8 cellular contexts compared by ENCODE assay signal in genomic region chrX:55057691-55058249, GRCh38. TPM values are rescaled to one million over a fixed set of nuclear protein-coding genes. Genes with fewer than 3 reads are reported as not detected.
DNase-seq lines count a peak whose midpoint lies in the region; ATAC-seq and TF ChIP-seq lines count a peak whose summit lies in the region.

No MANE protein-coding gene starts in this region.

- 18% methylated on average over 5 of the region's 5 CpGs for WGBS in right lobe of liver (ENCODE audit: insufficient coverage, low coverage, low lambda C conversion rate, missing lambda C conversion rate)

- H3K4me1 ChIP-seq in right lobe of liver, result peaks cover 0 to 6% (median 0%) of the 10 kb centered on the region in 4 donors
- H3K4me1 ChIP-seq in tibial artery, result no peaks in the 10 kb centered on the region

- H3K36me3 ChIP-seq in GM06990 (ENCODE audit: control insufficient read depth, insufficient read depth, low read length) (no peaks in the 10 kb centered on the region), right lobe of liver (no peaks in the 10 kb centered on the region), tibial artery (no peaks in the 10 kb centered on the region)

- no peaks in the 10 kb centered on the region for H3K27me3 ChIP-seq in GM06990 (replicated peaks; ENCODE audit: control insufficient read depth, insufficient read depth, low read length)
- no peaks in the 10 kb centered on the region for H3K27me3 ChIP-seq in right lobe of liver
- H3K27me3 ChIP-seq in tibial artery, result no peaks in the 10 kb centered on the region

- TF ChIP-seq CTCF in AG09319 (IDR thresholded peaks at IDR 0.05; ENCODE audit: low read depth, low read length), result peak; percentile 76
- TF ChIP-seq CTCF in GM06990 (IDR thresholded peaks at IDR 0.05; ENCODE audit: insufficient read depth, low read length, poor library complexity, severe bottlenecking), result peak; percentile 65
- TF ChIP-seq CTCF in choroid plexus epithelial cell (conservative IDR thresholded peaks at IDR 0.05; ENCODE audit: low read depth, low read length), result peak; percentile 69
- peak; percentile 81 to 86 (median 84) for TF ChIP-seq CTCF in right lobe of liver (IDR thresholded peaks at IDR 0.05)
- TF ChIP-seq CTCF in tibial artery (IDR thresholded peaks at IDR 0.05), result peak; percentile 67 to 69

- no peak for TF ChIP-seq POLR2A in right lobe of liver (IDR thresholded peaks at IDR 0.05)

- intact Hi-C loops in right lobe of liver (cut with DNase I) (loop anchor here in 1 of 2 donors (10.0 kb wide), 1 partner anchor 163 kb away; no protein-coding TSS in a partner anchor), tibial artery (cut with DNase I; ENCODE audit: low total_unique reads) (no loop called here)

- H3K9me3 ChIP-seq in right lobe of liver (no peaks in the 10 kb centered on the region), tibial artery (no peaks in the 10 kb centered on the region)

- no peak overlapping the region for H3K4me3 ChIP-seq in GM06990 (replicated peaks; ENCODE audit: low read depth, low read length)
- H3K4me3 ChIP-seq in choroid plexus epithelial cell (ENCODE audit: low read depth, low read length), result peak overlapping the region; percentile 1
- no peak overlapping the region for H3K4me3 ChIP-seq in right lobe of liver
- H3K4me3 ChIP-seq in tibial artery, result peak overlapping the region; percentile 14 to 25

- DNase-seq in AG09319 (ENCODE audit: extremely low read depth, low read depth) (peak; percentile 8), GM06990 (ENCODE audit: extremely low read depth, insufficient read length) (no peak), HuH-7 (ENCODE audit: low spot score) (peak; percentile 5), SW480 (ENCODE audit: low spot score) (peak; percentile 15), choroid plexus epithelial cell (ENCODE audit: low read depth) (peak; percentile 59), right lobe of liver (no peak), tibial artery (peak in 1 of 2 donors; percentile 23), epidermal melanocyte (ENCODE audit: insufficient read length, low spot score) (no peak)

- peak; percentile 77 to 93 (median 86) for ATAC-seq in right lobe of liver

- H3K27ac ChIP-seq in right lobe of liver (no peak overlapping the region), tibial artery (no peak overlapping the region)

RNA-seq across cellular contexts. Expression of gene PAGE2B, which starts 17.1 kb away (rescaled TPM):
- not detected for total RNA-seq in right lobe of liver

RNA-seq across cellular contexts. Expression of gene ALAS2, which starts 27.0 kb away (rescaled TPM):
- total RNA-seq in right lobe of liver, result 1 to 10 TPM in 4 of 6 experiments, under 1 TPM in 1, not detected in 1; 0.16 to 8.3 (median 2.7) TPM

RNA-seq across cellular contexts. Expression of gene PAGE2, which starts 31.0 kb away (rescaled TPM):
- total RNA-seq in right lobe of liver, result not detected

RNA-seq across cellular contexts. Expression of gene APEX2, which starts 57.6 kb away (rescaled TPM):
- total RNA-seq in right lobe of liver, result 10 to 100 TPM in 2 of 6 experiments, 1 to 10 TPM in 4; 4.9 to 12.5 (median 8.6) TPM

Comparison
In these comparisons a context has a peak if more than half of its experiments do, and no peak if none do; other contexts are left out.
1. DNase-seq: peak in AG09319 (single experiment), HuH-7 (single experiment), SW480 (single experiment) and choroid plexus epithelial cell (single experiment); none in GM06990 (single experiment), right lobe of liver (0 of 3) and epidermal melanocyte (single experiment).
2. H3K4me3 ChIP-seq: peak in choroid plexus epithelial cell (single experiment) and tibial artery (2 of 2); none in GM06990 (single experiment) and right lobe of liver (0 of 3).
3. Peak in every context shown above with its lines, with median percentiles within 50 percentile points of each other: CTCF ChIP-seq.